In the genomic region with DNA sequence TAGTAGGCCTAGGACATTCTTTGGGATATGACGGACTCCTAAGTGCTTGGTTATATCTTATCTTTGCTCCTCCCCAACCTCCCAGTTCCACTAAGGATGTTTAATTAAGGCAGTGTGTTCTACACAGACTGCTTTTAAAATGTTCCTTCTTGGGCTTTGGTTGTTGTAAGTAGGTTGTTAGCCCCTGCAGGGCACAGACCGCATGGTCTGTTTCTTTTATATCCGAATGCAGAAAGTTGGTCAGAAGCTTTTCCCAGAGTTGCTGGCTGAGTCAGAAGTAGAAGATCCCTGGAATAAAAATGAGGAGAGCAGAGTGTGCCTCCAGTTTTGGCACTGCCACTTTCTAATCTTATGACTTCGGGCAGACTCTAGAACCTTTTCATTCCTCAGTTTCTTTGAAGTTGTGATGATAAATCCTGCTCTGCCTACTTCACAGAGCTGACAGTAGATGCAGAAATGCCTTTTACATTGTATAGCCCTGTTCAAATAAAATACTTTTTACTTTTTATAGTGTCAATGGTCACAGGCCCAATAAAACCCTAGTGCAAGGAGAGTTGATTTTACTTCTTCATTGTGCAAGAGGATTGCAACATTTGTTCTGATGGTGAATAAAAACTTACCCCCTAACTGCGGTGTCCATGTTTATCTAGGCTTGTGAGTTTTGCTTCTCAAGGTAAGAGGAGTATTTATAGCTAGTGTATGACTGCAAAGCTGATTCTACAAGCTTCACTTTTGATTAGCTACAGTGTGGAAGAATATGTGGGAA, we compare ENCODE assay signal across 23 cellular contexts. TPM values are rescaled to one million over a fixed set of nuclear protein-coding genes. Genes with fewer than 3 reads are reported as not detected.
A peak's percentile ranks its signal among the peaks of the same experiment; 100 is the strongest.
DNase-seq lines count a peak whose midpoint lies in the region; ATAC-seq and TF ChIP-seq lines count a peak whose summit lies in the region.
"Had no signal": no experiment of that assay in that cellular context is flagged by ENCODE, and none has a peak within 500 bp of the region (broad histone marks: within the 10 kb centered on the region; RNA-seq: fewer than 3 reads in every experiment).

No MANE protein-coding gene starts in this region.

- no peak overlapping the region for H3K4me3 ChIP-seq in astrocyte of the spinal cord (ENCODE audit: low read depth, low read length)
- H3K4me3 ChIP-seq: psoas muscle had no signal

- DNase-seq in M059J (ENCODE audit: low read depth) (peak; percentile 84), astrocyte of the spinal cord (ENCODE audit: low read depth, low spot score) (peak; percentile 78), medulla oblongata (ENCODE audit: extremely low spot score) (peak; percentile 80), renal cortical epithelial cell (ENCODE audit: low read depth) (peak; percentile 50), NCI-H2171 treated with DMSO at 0.1 percent for 48 hours (lab: John Stamatoyannopoulos, UW) (no peak), left lobe of liver (ENCODE audit: low spot score) (no peak)
- no peak for DNase-seq in activated CD8-positive, alpha-beta memory T cell treated with anti-CD3 and anti-CD28 coated beads for 24 hours
- DNase-seq: EL; erythroblast; KG1; naive thymus-derived CD4-positive, alpha-beta T cell; NCI-H1092; NCI-H2081 treated with DMSO at 0.1 percent for 48 hours; NCI-H524 treated with DMSO at 0.1 percent for 48 hours; psoas muscle; SHP77; stimulated activated CD4-positive, alpha-beta T cell treated with anti-CD3 and anti-CD28 coated beads, Interleukin-12 subunit alpha, Interleukin-12 subunit beta, amount 100 ng/mL, for 4 hours had no signal

- no peak for TF ChIP-seq CTCF in astrocyte of the spinal cord (IDR thresholded peaks at IDR 0.05; ENCODE audit: low read depth, low read length)

- ATAC-seq in GM19035 (IDR thresholded peaks at IDR 0.05; ENCODE audit: unreplicated experiment) (no peak), left lobe of liver (no peak)
- ATAC-seq: activated CD4-positive, CD25-positive, alpha-beta regulatory T cell treated with anti-CD3 and anti-CD28 coated beads, Interleukin-2, amount 50 U/mL, for 24 hours; activated T-helper 17 cell treated with anti-CD3 and anti-CD28 coated beads, Interleukin-2, amount 50 U/mL, for 72 hours; naive thymus-derived CD4-positive, alpha-beta T cell; psoas muscle had no signal

- in situ Hi-C loops in astrocyte of the spinal cord (cut with HindIII; ENCODE audit: low sequenced_read_pairs), result no loop called here

RNA-seq across cellular contexts. Expression of a gene that starts 18.4 kb away (rescaled TPM):
- 6.0 and 19.2 TPM in 2 replicates for total RNA-seq in M059J (2014; rRNA removed; shearing (Covaris generic))
- 0.15 TPM in 1 of 2 replicates, not detected in the other for total RNA-seq in renal cortical epithelial cell
- not detected for total RNA-seq in left lobe of liver
- total RNA-seq: activated T-helper 17 cell treated with anti-CD3 and anti-CD28 coated beads, Interleukin-2, amount 50 U/mL, for 72 hours; dermis microvascular lymphatic vessel endothelial cell; liver; naive thymus-derived CD4-positive, alpha-beta T cell; T-helper 1 cell treated with Interleukin-12 subunit alpha and Interleukin-12 subunit beta and Interleukin-4 antibody, amounts not matched to agents 30 ng/mL and 1 ng/mL, for 36 hours had no signal

Comparison
In these comparisons a context has a peak if more than half of its experiments do, and no peak if none do; other contexts are left out.
1. DNase-seq: peak in M059J (single experiment), astrocyte of the spinal cord (single experiment), medulla oblongata (single experiment) and renal cortical epithelial cell (single experiment); none in activated CD8-positive, alpha-beta memory T cell treated with anti-CD3 and anti-CD28 coated beads for 24 hours (single experiment), NCI-H2171 treated with DMSO at 0.1 percent for 48 hours (single experiment) and left lobe of liver (single experiment).